In the genomic region with DNA sequence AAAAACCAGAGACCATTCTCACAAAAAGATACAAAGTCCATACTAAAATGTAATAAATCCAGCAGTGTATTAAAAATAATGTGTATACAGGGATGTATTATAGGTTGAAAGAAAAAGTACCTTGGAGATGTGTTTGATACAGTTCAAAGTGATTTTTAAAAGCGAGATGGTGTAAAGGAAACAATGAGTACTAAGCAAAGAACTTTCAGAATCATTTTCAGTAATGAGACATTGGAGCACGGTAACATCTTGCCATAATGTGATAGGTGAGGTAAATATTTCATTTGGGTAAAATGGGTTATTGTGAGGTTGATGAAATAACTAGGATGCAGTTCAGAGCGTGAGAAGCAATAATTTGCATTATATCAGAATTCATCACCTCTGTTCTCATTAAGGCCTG, we compare ENCODE assay signal across 1 cellular context.
TF ChIP-seq lines count a peak whose summit lies in the region.

No MANE protein-coding gene starts in this region.

TF ChIP-seq in SK-N-SH treated with all-trans-retinoic acid at 6 μM for 48 hours, 23 proteins besides CTCF, POLR2A, EP300 and RAD21 (continued from another document):
- TF ChIP-seq, protein P1, sequence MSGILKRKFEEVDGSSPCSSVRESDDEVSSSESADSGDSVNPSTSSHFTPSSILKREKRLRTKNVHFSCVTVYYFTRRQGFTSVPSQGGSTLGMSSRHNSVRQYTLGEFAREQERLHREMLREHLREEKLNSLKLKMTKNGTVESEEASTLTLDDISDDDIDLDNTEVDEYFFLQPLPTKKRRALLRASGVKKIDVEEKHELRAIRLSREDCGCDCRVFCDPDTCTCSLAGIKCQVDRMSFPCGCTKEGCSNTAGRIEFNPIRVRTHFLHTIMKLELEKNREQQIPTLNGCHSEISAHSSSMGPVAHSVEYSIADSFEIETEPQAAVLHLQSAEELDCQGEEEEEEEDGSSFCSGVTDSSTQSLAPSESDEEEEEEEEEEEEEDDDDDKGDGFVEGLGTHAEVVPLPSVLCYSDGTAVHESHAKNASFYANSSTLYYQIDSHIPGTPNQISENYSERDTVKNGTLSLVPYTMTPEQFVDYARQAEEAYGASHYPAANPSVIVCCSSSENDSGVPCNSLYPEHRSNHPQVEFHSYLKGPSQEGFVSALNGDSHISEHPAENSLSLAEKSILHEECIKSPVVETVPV (CRISPR knock-in tag; IDR thresholded peaks at IDR 0.05): no peak
- no peak for TF ChIP-seq ZC3H10 (CRISPR knock-in tag; IDR thresholded peaks at IDR 0.05)
- no peak for TF ChIP-seq ZFP3 (CRISPR knock-in tag; IDR thresholded peaks at IDR 0.05)
- no peak for TF ChIP-seq ZNF70 (CRISPR knock-in tag; IDR thresholded peaks at IDR 0.05)
- TF ChIP-seq, protein P2, sequence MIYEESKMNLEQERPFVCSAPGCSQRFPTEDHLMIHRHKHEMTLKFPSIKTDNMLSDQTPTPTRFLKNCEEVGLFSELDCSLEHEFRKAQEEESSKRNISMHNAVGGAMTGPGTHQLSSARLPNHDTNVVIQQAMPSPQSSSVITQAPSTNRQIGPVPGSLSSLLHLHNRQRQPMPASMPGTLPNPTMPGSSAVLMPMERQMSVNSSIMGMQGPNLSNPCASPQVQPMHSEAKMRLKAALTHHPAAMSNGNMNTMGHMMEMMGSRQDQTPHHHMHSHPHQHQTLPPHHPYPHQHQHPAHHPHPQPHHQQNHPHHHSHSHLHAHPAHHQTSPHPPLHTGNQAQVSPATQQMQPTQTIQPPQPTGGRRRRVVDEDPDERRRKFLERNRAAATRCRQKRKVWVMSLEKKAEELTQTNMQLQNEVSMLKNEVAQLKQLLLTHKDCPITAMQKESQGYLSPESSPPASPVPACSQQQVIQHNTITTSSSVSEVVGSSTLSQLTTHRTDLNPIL (CRISPR knock-in tag; IDR thresholded peaks at IDR 0.05; ENCODE audit: low read depth): no peak
- TF ChIP-seq TOX (CRISPR knock-in tag; IDR thresholded peaks at IDR 0.05; ENCODE audit: borderline replicate concordance): no peak
- TF ChIP-seq ZNF565 (CRISPR knock-in tag; conservative IDR thresholded peaks at IDR 0.05; ENCODE audit: low read depth): no peak
- no peak for TF ChIP-seq RARB (CRISPR knock-in tag; IDR thresholded peaks at IDR 0.05)
- no peak for TF ChIP-seq ESRRG (CRISPR knock-in tag; IDR thresholded peaks at IDR 0.05)
- TF ChIP-seq, protein P3, sequence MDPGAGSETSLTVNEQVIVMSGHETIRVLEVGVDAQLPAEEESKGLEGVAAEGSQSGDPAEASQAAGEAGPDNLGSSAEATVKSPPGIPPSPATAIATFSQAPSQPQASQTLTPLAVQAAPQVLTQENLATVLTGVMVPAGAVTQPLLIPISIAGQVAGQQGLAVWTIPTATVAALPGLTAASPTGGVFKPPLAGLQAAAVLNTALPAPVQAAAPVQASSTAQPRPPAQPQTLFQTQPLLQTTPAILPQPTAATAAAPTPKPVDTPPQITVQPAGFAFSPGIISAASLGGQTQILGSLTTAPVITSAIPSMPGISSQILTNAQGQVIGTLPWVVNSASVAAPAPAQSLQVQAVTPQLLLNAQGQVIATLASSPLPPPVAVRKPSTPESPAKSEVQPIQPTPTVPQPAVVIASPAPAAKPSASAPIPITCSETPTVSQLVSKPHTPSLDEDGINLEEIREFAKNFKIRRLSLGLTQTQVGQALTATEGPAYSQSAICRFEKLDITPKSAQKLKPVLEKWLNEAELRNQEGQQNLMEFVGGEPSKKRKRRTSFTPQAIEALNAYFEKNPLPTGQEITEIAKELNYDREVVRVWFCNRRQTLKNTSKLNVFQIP (CRISPR knock-in tag; IDR thresholded peaks at IDR 0.05; ENCODE audit: borderline replicate concordance, low read depth): no peak
- TF ChIP-seq OSR1 (CRISPR knock-in tag; IDR thresholded peaks at IDR 0.05): no peak
- no peak for TF ChIP-seq SNAI2 (CRISPR knock-in tag; IDR thresholded peaks at IDR 0.05)
TF ChIP-seq in SK-N-SH treated with all-trans-retinoic acid at 6 μM for 48 hours: peak in this region for 0.
